ENCODE assay signal across 8 cellular contexts in genomic region chr6:53725791-53726575, GRCh38.
DNase-seq lines count a peak whose midpoint lies in the region; ATAC-seq and TF ChIP-seq lines count a peak whose summit lies in the region.

No MANE protein-coding gene starts in this region.

- WGBS in mesendoderm (ENCODE audit: extremely low coverage, insufficient coverage, low lambda C conversion rate): no CpG with 5 or more reads among the region's 18 CpGs

- H3K18ac ChIP-seq in mesendoderm (ENCODE audit: low read length): no peak overlapping the region

- H3K4me3 Mint-ChIP-seq in CD4-positive, alpha-beta memory T cell: no peak overlapping the region
- no peak overlapping the region for H3K4me3 Mint-ChIP-seq in activated CD8-positive, alpha-beta T cell treated with anti-CD3 and anti-CD28 coated beads for 36 hours

- H3K79me1 ChIP-seq in mesendoderm (ENCODE audit: low read length): no peaks in the 10 kb centered on the region

- H3K27me3 ChIP-seq in CD4-positive, alpha-beta memory T cell (ENCODE audit: insufficient read depth, low read length): no peaks in the 10 kb centered on the region
- no peaks in the 10 kb centered on the region for H3K27me3 ChIP-seq in mesendoderm (ENCODE audit: insufficient read depth, low read length, poor library complexity)

- ATAC-seq in GM19397 (IDR thresholded peaks at IDR 0.05; ENCODE audit: unreplicated experiment) (peak; percentile 83), HG03520 (IDR thresholded peaks at IDR 0.05; ENCODE audit: unreplicated experiment) (peak; percentile 66)
- ATAC-seq in activated CD8-positive, alpha-beta T cell treated with anti-CD3 and anti-CD28 coated beads for 36 hours: peak; percentile 92

- no peak overlapping the region for H3K4me3 ChIP-seq in CD4-positive, alpha-beta memory T cell (ENCODE audit: low read length in 2 of 2)
- no peak overlapping the region for H3K4me3 ChIP-seq in mesendoderm (ENCODE audit: low read length)

- no peak overlapping the region for H2AK5ac ChIP-seq in mesendoderm (ENCODE audit: low read length)

- peaks cover 2 to 7% (median 5%) of the 10 kb centered on the region in 4 donors for H3K4me1 Mint-ChIP-seq in CD4-positive, alpha-beta memory T cell
- H3K4me1 Mint-ChIP-seq in activated CD8-positive, alpha-beta T cell treated with anti-CD3 and anti-CD28 coated beads for 36 hours (ENCODE audit: low read depth): peaks cover 7% of the 10 kb centered on the region

- POLR2A ChIA-PET in CD4-positive, alpha-beta memory T cell (lab: Charles Lee; ENCODE audit: partially characterized antibody): interaction anchor here (0.6 to 1.4 kb wide), 2 partner anchors 74 to 1269 kb away, joined by 4 read pairs; no protein-coding TSS in a partner anchor
- POLR2A ChIA-PET in activated CD8-positive, alpha-beta T cell treated with anti-CD3 and anti-CD28 coated beads for 36 hours (lab: Charles Lee): no interaction called here

- no peak overlapping the region for H3K56ac ChIP-seq in mesendoderm (ENCODE audit: low read length)

- H3K4ac ChIP-seq in mesendoderm (ENCODE audit: low read depth, low read length): no peak overlapping the region

- no peaks in the 10 kb centered on the region for H3K36me3 Mint-ChIP-seq in CD4-positive, alpha-beta memory T cell
- no peaks in the 10 kb centered on the region for H3K36me3 Mint-ChIP-seq in activated CD8-positive, alpha-beta T cell treated with anti-CD3 and anti-CD28 coated beads for 36 hours (ENCODE audit: low read depth)

- H3K27ac Mint-ChIP-seq in CD4-positive, alpha-beta memory T cell: no peak overlapping the region
- no peak overlapping the region for H3K27ac Mint-ChIP-seq in activated CD8-positive, alpha-beta T cell treated with anti-CD3 and anti-CD28 coated beads for 36 hours

- DNase-seq in CD4-positive, alpha-beta memory T cell: peak; percentile 55 to 71 (median 58)
- DNase-seq in NCI-H82 treated with DMSO at 0.1 percent for 48 hours (lab: John Stamatoyannopoulos, UW; ENCODE audit: unreplicated experiment) (peak; percentile 33), mesendoderm (peak; percentile 81)
- DNase-seq in activated CD8-positive, alpha-beta T cell treated with anti-CD3 and anti-CD28 coated beads for 36 hours: peak; percentile 82
- DNase-seq in effector CD4-positive, alpha-beta T cell: peak; percentile 71
- DNase-seq in stimulated activated CD8-positive, alpha-beta memory T cell treated with anti-CD3 and anti-CD28 coated beads, Interleukin-4, amount 100 ng/mL, for 1 hour (ENCODE audit: low read depth in 2 of 2, low spot score in 1 of 2): peak; percentile 47 to 50

- no peak overlapping the region for H4K8ac ChIP-seq in mesendoderm (ENCODE audit: low read depth, low read length)

- no peak overlapping the region for H3K4me2 ChIP-seq in mesendoderm (ENCODE audit: low read length)

- H3K79me2 ChIP-seq in mesendoderm (ENCODE audit: control insufficient read depth, insufficient read depth, low read length): no peaks in the 10 kb centered on the region

- peak; percentile 82 for TF ChIP-seq CTCF in activated CD8-positive, alpha-beta T cell treated with anti-CD3 and anti-CD28 coated beads for 36 hours (IDR thresholded peaks at IDR 0.05)

- peaks cover 2 to 4% of the 10 kb centered on the region in 2 donors for H3K27me3 Mint-ChIP-seq in CD4-positive, alpha-beta memory T cell
- H3K27me3 Mint-ChIP-seq in activated CD8-positive, alpha-beta T cell treated with anti-CD3 and anti-CD28 coated beads for 36 hours: peaks cover 11% of the 10 kb centered on the region

- no peak overlapping the region for H3K9ac ChIP-seq in mesendoderm (ENCODE audit: low read length)

- no peaks in the 10 kb centered on the region for H3K4me1 ChIP-seq in CD4-positive, alpha-beta memory T cell (ENCODE audit: insufficient read depth, low read length)
- H3K4me1 ChIP-seq in mesendoderm (ENCODE audit: control insufficient read depth, low read depth, low read length): no peaks in the 10 kb centered on the region

- no peaks in the 10 kb centered on the region for H3K9me3 Mint-ChIP-seq in CD4-positive, alpha-beta memory T cell
- no peaks in the 10 kb centered on the region for H3K9me3 Mint-ChIP-seq in activated CD8-positive, alpha-beta T cell treated with anti-CD3 and anti-CD28 coated beads for 36 hours

- no peaks in the 10 kb centered on the region for H3K9me3 ChIP-seq in CD4-positive, alpha-beta memory T cell (ENCODE audit: control insufficient read depth in 1 of 2, low read length in 2 of 2)

- no peak overlapping the region for H2BK5ac ChIP-seq in mesendoderm (ENCODE audit: low read length)

- no peak overlapping the region for H3K23ac ChIP-seq in mesendoderm (ENCODE audit: low read length)

- H3K27ac ChIP-seq in CD4-positive, alpha-beta memory T cell (ENCODE audit: low read depth, low read length): no peak overlapping the region
- H3K27ac ChIP-seq in mesendoderm (ENCODE audit: low read depth, low read length): no peak overlapping the region

- H2BK120ac ChIP-seq in mesendoderm (ENCODE audit: low read depth, low read length): no peak overlapping the region

- CTCF ChIA-PET in CD4-positive, alpha-beta memory T cell (lab: Charles Lee; ENCODE audit: partially characterized antibody): interaction anchor here (0.5 to 16.7 kb wide), 32 partner anchors 9 to 1281 kb away, joined by 3 to 385 read pairs (median 4); partner anchors contain the start of gene GCLC
- CTCF ChIA-PET in activated CD8-positive, alpha-beta T cell treated with anti-CD3 and anti-CD28 coated beads for 36 hours (lab: Charles Lee): interaction anchor here (0.6 to 10.5 kb wide), 31 partner anchors 7 to 862 kb away, joined by 3 to 224 read pairs (median 4); partner anchors contain the start of gene LRRC1

- H4K5ac ChIP-seq in mesendoderm (ENCODE audit: low read length): no peak overlapping the region

- no peak overlapping the region for H2BK15ac ChIP-seq in mesendoderm (replicated peaks; ENCODE audit: low read depth)

- H3K36me3 ChIP-seq in CD4-positive, alpha-beta memory T cell (ENCODE audit: insufficient read depth, low read length): no peaks in the 10 kb centered on the region
- H3K36me3 ChIP-seq in mesendoderm (ENCODE audit: control insufficient read depth, insufficient read depth, low read length): no peaks in the 10 kb centered on the region

- intact Hi-C loops in CD4-positive, alpha-beta memory T cell (cut with micrococcal nuclease): loop anchor here (1.0 kb wide), 2 partner anchors 74 to 181 kb away; partner anchors contain the start of gene GCLC
- intact Hi-C loops in activated CD8-positive, alpha-beta T cell treated with anti-CD3 and anti-CD28 coated beads for 36 hours (cut with micrococcal nuclease): loop anchor here (5.0 kb wide), 1 partner anchor 74 kb away; no protein-coding TSS in a partner anchor
